Comparison of ENCODE assay signal across 39 cellular contexts in genomic region chr5:98844865-98845264, GRCh38.
"Had no signal": no experiment of that assay in that cellular context is flagged by ENCODE, and none has a peak within 500 bp of the region (broad histone marks: within the 10 kb centered on the region; RNA-seq: fewer than 3 reads in every experiment).

No MANE protein-coding gene starts in this region.

- H3K27me3 Mint-ChIP-seq: activated CD4-positive, alpha-beta memory T cell treated with anti-CD3 and anti-CD28 coated beads for 36 hours; activated CD4-positive, alpha-beta T cell treated with anti-CD3 and anti-CD28 coated beads, Interleukin-2, amount 10 ng/mL, durations not matched to agents 24 days and 14 days; activated CD8-positive, alpha-beta T cell treated with anti-CD3 and anti-CD28 coated beads for 36 hours; activated naive CD4-positive, alpha-beta T cell treated with anti-CD3 and anti-CD28 coated beads, Interleukin-2, amount 50 U/mL, for 24 hours; activated naive CD8-positive, alpha-beta T cell treated with anti-CD3 and anti-CD28 coated beads, Interleukin-2, amount 10 ng/mL, durations not matched to agents 7 days and 5 days; activated naive CD8-positive, alpha-beta T cell treated with anti-CD3 and anti-CD28 coated beads, Interleukin-2, amount 50 U/mL, for 24 hours; activated T-helper 17 cell treated with anti-CD3 and anti-CD28 coated beads, Interleukin-2, amount 50 U/mL, for 72 hours; central memory CD8-positive, alpha-beta T cell had no signal

- H3K9me3 ChIP-seq: ascending aorta had no signal

- H3K36me3 Mint-ChIP-seq: activated naive CD8-positive, alpha-beta T cell treated with anti-CD3 and anti-CD28 coated beads, Interleukin-2, amount 10 ng/mL, durations not matched to agents 7 days and 5 days; brain had no signal

- H3K27ac Mint-ChIP-seq: activated B cell treated with CpG ODN at 0.5 μM for 24 hours; activated CD4-positive, alpha-beta memory T cell treated with anti-CD3 and anti-CD28 coated beads for 36 hours; activated CD4-positive, alpha-beta T cell treated with anti-CD3 and anti-CD28 coated beads, Interleukin-2, amount 10 ng/mL, durations not matched to agents 24 days and 14 days; activated CD8-positive, alpha-beta T cell treated with anti-CD3 and anti-CD28 coated beads for 36 hours; activated naive CD4-positive, alpha-beta T cell treated with anti-CD3 and anti-CD28 coated beads for 36 hours; activated naive CD4-positive, alpha-beta T cell treated with anti-CD3 and anti-CD28 coated beads, Interleukin-2, amount 50 U/mL, for 24 hours; activated naive CD8-positive, alpha-beta T cell; activated naive CD8-positive, alpha-beta T cell treated with anti-CD3 and anti-CD28 coated beads, Interleukin-2, amount 10 ng/mL, durations not matched to agents 7 days and 5 days; activated naive CD8-positive, alpha-beta T cell treated with anti-CD3 and anti-CD28 coated beads, Interleukin-2, amount 50 U/mL, for 24 hours; activated T-cell treated with anti-CD3 and anti-CD28 coated beads, Interleukin-2, amount 50 U/mL, for 72 hours; activated T-helper 1 cell treated with anti-CD3 and anti-CD28 coated beads, Interleukin-12 subunit alpha, Interleukin-12 subunit beta, Interleukin-2, Interleukin-4 antibody, amounts not matched to agents 30 ng/mL and 10 ng/mL and 1 ng/mL, durations not matched to agents 14 hours and 24 hours and 36 hours; activated T-helper 17 cell treated with anti-CD3 and anti-CD28 coated beads, Interleukin-2, amount 50 U/mL, for 72 hours; brain; T-helper 1 cell treated with Interleukin-12 subunit alpha and Interleukin-12 subunit beta and Interleukin-4 antibody, amounts not matched to agents 30 μg/mL and 1 μg/mL, for 36 hours; T-helper 2 cell treated with Interferon-gamma antibody and Interleukin-4, amounts not matched to agents 5 μg/mL and 100 μg/mL, for 36 hours had no signal

- FAIRE-seq: bronchial epithelial cell, TTC549 had no signal

- H3K36me3 ChIP-seq: ascending aorta, cardiac muscle cell, WERI-Rb-1 had no signal

- H3K27ac ChIP-seq: ascending aorta, cardiac muscle cell, WERI-Rb-1 had no signal

- H3K9me3 Mint-ChIP-seq: activated naive CD4-positive, alpha-beta T cell treated with anti-CD3 and anti-CD28 coated beads, Interleukin-2, amount 50 U/mL, for 24 hours; central memory CD8-positive, alpha-beta T cell; T-helper 2 cell treated with Interferon-gamma antibody and Interleukin-4, amounts not matched to agents 5 μg/mL and 100 μg/mL, for 36 hours had no signal

- H3K4me1 Mint-ChIP-seq: activated CD4-positive, alpha-beta T cell treated with anti-CD3 and anti-CD28 coated beads, Interleukin-2, amount 10 ng/mL, durations not matched to agents 24 days and 14 days; activated naive CD4-positive, alpha-beta T cell treated with anti-CD3 and anti-CD28 coated beads, Interleukin-2, amount 50 U/mL, for 24 hours; activated naive CD8-positive, alpha-beta T cell treated with anti-CD3 and anti-CD28 coated beads, Interleukin-2, amount 50 U/mL, for 24 hours; brain; central memory CD8-positive, alpha-beta T cell had no signal

- H3K4me3 ChIP-seq: ascending aorta, cardiac muscle cell had no signal

- H3K4me3 Mint-ChIP-seq: activated B cell treated with CpG ODN at 0.5 μM for 24 hours; activated CD4-positive, alpha-beta memory T cell treated with anti-CD3 and anti-CD28 coated beads for 36 hours; activated CD4-positive, alpha-beta T cell treated with anti-CD3 and anti-CD28 coated beads, Interleukin-2, amount 10 ng/mL, durations not matched to agents 24 days and 14 days; activated CD8-positive, alpha-beta T cell treated with anti-CD3 and anti-CD28 coated beads for 36 hours; activated naive CD4-positive, alpha-beta T cell treated with anti-CD3 and anti-CD28 coated beads for 36 hours; activated naive CD4-positive, alpha-beta T cell treated with anti-CD3 and anti-CD28 coated beads, Interleukin-2, amount 50 U/mL, for 24 hours; activated naive CD8-positive, alpha-beta T cell; activated naive CD8-positive, alpha-beta T cell treated with anti-CD3 and anti-CD28 coated beads, Interleukin-2, amount 10 ng/mL, durations not matched to agents 7 days and 5 days; activated naive CD8-positive, alpha-beta T cell treated with anti-CD3 and anti-CD28 coated beads, Interleukin-2, amount 50 U/mL, for 24 hours; activated T-cell treated with anti-CD3 and anti-CD28 coated beads, Interleukin-2, amount 50 U/mL, for 4 hours; activated T-cell treated with anti-CD3 and anti-CD28 coated beads, Interleukin-2, amount 50 U/mL, for 72 hours; activated T-helper 1 cell treated with anti-CD3 and anti-CD28 coated beads, Interleukin-12 subunit alpha, Interleukin-12 subunit beta, Interleukin-2, Interleukin-4 antibody, amounts not matched to agents 30 ng/mL and 10 ng/mL and 1 ng/mL, durations not matched to agents 14 hours and 24 hours and 36 hours; activated T-helper 17 cell treated with anti-CD3 and anti-CD28 coated beads, Interleukin-2, amount 50 U/mL, for 72 hours; brain; central memory CD8-positive, alpha-beta T cell; T-helper 1 cell treated with Interleukin-12 subunit alpha and Interleukin-12 subunit beta and Interleukin-4 antibody, amounts not matched to agents 30 μg/mL and 1 μg/mL, for 36 hours; T-helper 2 cell treated with Interferon-gamma antibody and Interleukin-4, amounts not matched to agents 5 μg/mL and 100 μg/mL, for 36 hours had no signal

- ATAC-seq: activated CD8-positive, alpha-beta T cell treated with anti-CD3 and anti-CD28 coated beads for 36 hours; activated naive CD8-positive, alpha-beta T cell treated with anti-CD3 and anti-CD28 coated beads, Interleukin-2, amount 50 U/mL, for 24 hours; activated T-cell treated with anti-CD3 and anti-CD28 coated beads, Interleukin-2, amount 50 U/mL, for 4 hours; activated T-cell treated with anti-CD3 and anti-CD28 coated beads, Interleukin-2, amount 50 U/mL, for 72 hours; activated T-helper 17 cell treated with anti-CD3 and anti-CD28 coated beads, Interleukin-2, amount 50 U/mL, for 72 hours had no signal

- H3K27me3 ChIP-seq: ascending aorta, cardiac muscle cell had no signal

- DNase-seq: activated B cell treated with CpG ODN at 0.5 μM for 24 hours; activated CD4-positive, alpha-beta memory T cell treated with anti-CD3 and anti-CD28 coated beads for 36 hours; activated CD4-positive, alpha-beta T cell treated with anti-CD3 and anti-CD28 coated beads for 4 hours; activated CD4-positive, alpha-beta T cell treated with anti-CD3 and anti-CD28 coated beads, Interleukin-2, amount 10 ng/mL, durations not matched to agents 24 days and 14 days; activated CD4-positive, alpha-beta T cell treated with anti-CD3 and anti-CD28 coated beads, Interleukin-2, amount 50 U/mL, for 1 hour; activated CD4-positive, alpha-beta T cell treated with anti-CD3 and anti-CD28 coated beads, Interleukin-2, amount 50 U/mL, for 4 hours; activated CD4-positive, CD25-positive, alpha-beta regulatory T cell treated with anti-CD3 and anti-CD28 coated beads, Interleukin-2, amount 50 U/mL, for 72 hours; activated CD8-positive, alpha-beta memory T cell treated with anti-CD3 and anti-CD28 coated beads, Interleukin-2, amount 50 U/mL, for 4 hours; activated CD8-positive, alpha-beta T cell treated with anti-CD3 and anti-CD28 coated beads for 36 hours; activated effector memory CD4-positive, alpha-beta T cell treated with anti-CD3 and anti-CD28 coated beads, Interleukin-2, amount 50 U/mL, for 16 hours; activated gamma-delta T cell treated with Interleukin-2 at 50 U/mL for 16 hours; activated naive CD4-positive, alpha-beta T cell; activated naive CD4-positive, alpha-beta T cell treated with anti-CD3 and anti-CD28 coated beads for 36 hours; activated naive CD8-positive, alpha-beta T cell treated with anti-CD3 and anti-CD28 coated beads, Interleukin-2, amount 10 ng/mL, durations not matched to agents 7 days and 5 days; activated naive CD8-positive, alpha-beta T cell treated with anti-CD3 and anti-CD28 coated beads, Interleukin-2, amount 50 U/mL, for 24 hours; activated T-cell treated with anti-CD3 and anti-CD28 coated beads for 4 hours; activated T-cell treated with anti-CD3 and anti-CD28 coated beads, Interleukin-2, amount 50 U/mL, for 1 hour; activated T-cell treated with anti-CD3 and anti-CD28 coated beads, Interleukin-2, amount 50 U/mL, for 4 hours; activated T-cell treated with anti-CD3 and anti-CD28 coated beads, Interleukin-2, amount 50 U/mL, for 72 hours; amygdala; anterior cingulate cortex; caudate nucleus; cerebellar nuclear complex; T-helper 1 cell; T-helper 2 cell; T-helper 9 cell; WERI-Rb-1 had no signal

- H3K4me1 ChIP-seq: ascending aorta had no signal
